36 cellular contexts compared by ENCODE assay signal in the genomic region with DNA sequence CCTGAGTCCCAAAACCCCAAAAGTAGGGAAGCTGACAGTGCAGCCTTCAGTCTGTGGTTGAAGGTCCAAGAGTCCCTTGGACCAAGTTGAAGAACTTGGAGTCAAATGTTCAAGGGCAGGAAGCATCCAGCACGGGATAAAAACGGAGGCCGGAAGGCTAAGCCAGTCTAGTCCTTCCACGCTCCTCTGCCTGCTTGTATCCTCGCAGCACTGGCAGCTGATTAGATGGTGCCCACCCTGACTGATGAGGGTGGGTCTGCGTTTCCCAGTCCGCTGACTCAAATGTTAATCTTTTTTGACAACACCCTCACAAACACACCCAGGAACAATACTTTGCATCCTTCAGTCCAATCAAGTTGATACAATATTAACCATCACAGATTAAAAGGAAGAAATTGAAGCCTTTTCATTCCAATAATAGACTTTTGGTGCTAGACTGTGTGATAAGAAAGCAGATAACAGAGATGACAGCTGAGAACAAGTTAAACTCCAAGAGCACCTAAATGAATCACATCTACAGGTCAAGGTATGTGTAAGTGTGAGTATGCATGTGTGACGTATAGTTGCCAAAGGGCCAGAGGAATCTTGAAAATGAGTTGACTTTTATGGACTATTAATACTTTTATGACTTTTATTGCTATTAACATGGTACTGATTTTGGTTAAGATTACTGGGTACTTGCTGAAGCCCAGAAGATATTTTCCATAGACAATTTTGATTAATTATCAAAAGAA.
"Had no signal": no experiment of that assay in that cellular context is flagged by ENCODE, and none has a peak within 500 bp of the region (broad histone marks: within the 10 kb centered on the region; RNA-seq: fewer than 3 reads in every experiment).

No MANE protein-coding gene starts in this region.

- H3K27ac Mint-ChIP-seq: activated B cell treated with CpG ODN at 0.5 μM for 24 hours; activated CD8-positive, alpha-beta T cell treated with anti-CD3 and anti-CD28 coated beads for 36 hours; activated naive CD8-positive, alpha-beta T cell treated with anti-CD3 and anti-CD28 coated beads, Interleukin-2, amount 50 U/mL, for 24 hours; activated T-helper 17 cell treated with anti-CD3 and anti-CD28 coated beads, Interleukin-2, amount 50 U/mL, for 72 hours; immature natural killer cell; naive B cell; stimulated activated naive B cell treated with anti-CD40 and anti-IgM and Interleukin-4, amounts not matched to agents 10 μg/mL and 1 μg/mL and 100 μg/mL, for 72 hours; T-helper 2 cell treated with Interferon-gamma antibody and Interleukin-4, amounts not matched to agents 5 μg/mL and 100 μg/mL, for 36 hours had no signal

- H3K36me3 ChIP-seq: heart left ventricle, lower lobe of right lung, ovary, prostate gland, sigmoid colon, stomach, suprapubic skin, tibial artery, upper lobe of right lung had no signal

- H3K9me3 Mint-ChIP-seq: activated B cell treated with CpG ODN at 0.5 μM for 24 hours had no signal

- ATAC-seq: activated CD8-positive, alpha-beta T cell treated with anti-CD3 and anti-CD28 coated beads for 36 hours; activated naive CD8-positive, alpha-beta T cell treated with anti-CD3 and anti-CD28 coated beads, Interleukin-2, amount 50 U/mL, for 24 hours; activated T-cell treated with anti-CD3 and anti-CD28 coated beads, Interleukin-2, amount 50 U/mL, for 4 hours; activated T-helper 17 cell treated with anti-CD3 and anti-CD28 coated beads, Interleukin-2, amount 50 U/mL, for 72 hours; esophagus mucosa; heart left ventricle; left lobe of liver; lower lobe of right lung; stimulated activated naive B cell treated with anti-CD40 and anti-IgM and Interleukin-4, amounts not matched to agents 10 μg/mL and 1 μg/mL and 100 μg/mL, for 72 hours; upper lobe of right lung had no signal

- DNase-seq: activated B cell treated with CpG ODN at 0.5 μM for 24 hours; activated CD4-positive, alpha-beta T cell treated with anti-CD3 and anti-CD28 coated beads, Interleukin-2, amount 50 U/mL, for 1 hour; activated CD8-positive, alpha-beta T cell treated with anti-CD3 and anti-CD28 coated beads for 36 hours; activated gamma-delta T cell treated with Interleukin-2 at 50 U/mL for 16 hours; activated naive CD4-positive, alpha-beta T cell treated with anti-CD3 and anti-CD28 coated beads, Interleukin-2, amount 50 U/mL, for 16 hours; activated naive CD8-positive, alpha-beta T cell treated with anti-CD3 and anti-CD28 coated beads, Interleukin-2, amount 50 U/mL, for 24 hours; activated T-cell treated with anti-CD3 and anti-CD28 coated beads, Interleukin-2, amount 50 U/mL, for 4 hours; amygdala; cerebellar nuclear complex; dorsolateral prefrontal cortex; effector memory CD4-positive, alpha-beta T cell; foreskin fibroblast; heart left ventricle; hypothalamus; immature natural killer cell; kidney glomerular epithelial cell; lower lobe of right lung; naive B cell; ovary; retina; sigmoid colon; small intestine; stimulated activated CD4-positive, alpha-beta T cell treated with anti-CD3 and anti-CD28 coated beads, Interleukin-1b, Interleukin-23, amount 100 ng/mL, for 48 hours; stimulated activated CD4-positive, alpha-beta T cell treated with anti-CD3 and anti-CD28 coated beads, Interleukin-4, amount 100 ng/mL, for 4 hours; stimulated activated naive B cell treated with anti-CD40 and anti-IgM and Interleukin-4, amounts not matched to agents 10 μg/mL and 1 μg/mL and 100 μg/mL, for 72 hours; stomach; T-helper 1 cell; tibial artery; upper lobe of right lung had no signal

- H3K27ac ChIP-seq: coronary artery, dorsolateral prefrontal cortex, heart left ventricle, lower lobe of right lung, ovary, prostate gland, sigmoid colon, stomach, suprapubic skin, tibial artery, upper lobe of right lung had no signal

- H3K27me3 ChIP-seq: dorsolateral prefrontal cortex, heart left ventricle, ovary, sigmoid colon, stomach, suprapubic skin, tibial artery, upper lobe of right lung had no signal

- H3K9me3 ChIP-seq: heart left ventricle, lower lobe of right lung, ovary, prostate gland, sigmoid colon, stomach, suprapubic skin, tibial artery, upper lobe of right lung had no signal

- H3K4me1 ChIP-seq: heart left ventricle, lower lobe of right lung, prostate gland, stomach, suprapubic skin, tibial artery, upper lobe of right lung had no signal

- H3K27me3 Mint-ChIP-seq: activated B cell treated with CpG ODN at 0.5 μM for 24 hours; activated CD8-positive, alpha-beta T cell treated with anti-CD3 and anti-CD28 coated beads for 36 hours; activated naive CD8-positive, alpha-beta T cell treated with anti-CD3 and anti-CD28 coated beads, Interleukin-2, amount 50 U/mL, for 24 hours; activated T-helper 17 cell treated with anti-CD3 and anti-CD28 coated beads, Interleukin-2, amount 50 U/mL, for 72 hours; naive B cell; stimulated activated naive B cell treated with anti-CD40 and anti-IgM and Interleukin-4, amounts not matched to agents 10 μg/mL and 1 μg/mL and 100 μg/mL, for 72 hours had no signal

- H3K4me3 Mint-ChIP-seq: activated B cell treated with CpG ODN at 0.5 μM for 24 hours; activated CD8-positive, alpha-beta T cell treated with anti-CD3 and anti-CD28 coated beads for 36 hours; activated naive CD8-positive, alpha-beta T cell treated with anti-CD3 and anti-CD28 coated beads, Interleukin-2, amount 50 U/mL, for 24 hours; activated T-cell treated with anti-CD3 and anti-CD28 coated beads, Interleukin-2, amount 50 U/mL, for 4 hours; activated T-helper 17 cell treated with anti-CD3 and anti-CD28 coated beads, Interleukin-2, amount 50 U/mL, for 72 hours; immature natural killer cell; naive B cell; stimulated activated naive B cell treated with anti-CD40 and anti-IgM and Interleukin-4, amounts not matched to agents 10 μg/mL and 1 μg/mL and 100 μg/mL, for 72 hours; T-helper 2 cell treated with Interferon-gamma antibody and Interleukin-4, amounts not matched to agents 5 μg/mL and 100 μg/mL, for 36 hours had no signal

- H3K36me3 Mint-ChIP-seq: immature natural killer cell; naive B cell; stimulated activated naive B cell treated with anti-CD40 and anti-IgM and Interleukin-4, amounts not matched to agents 10 μg/mL and 1 μg/mL and 100 μg/mL, for 72 hours had no signal

- H3K4me3 ChIP-seq: coronary artery, dorsolateral prefrontal cortex, heart left ventricle, lower lobe of right lung, ovary, prostate gland, sigmoid colon, stomach, suprapubic skin, tibial artery, upper lobe of right lung had no signal

- H3K4me1 Mint-ChIP-seq: activated B cell treated with CpG ODN at 0.5 μM for 24 hours; activated naive CD8-positive, alpha-beta T cell treated with anti-CD3 and anti-CD28 coated beads, Interleukin-2, amount 50 U/mL, for 24 hours; activated T-helper 17 cell treated with anti-CD3 and anti-CD28 coated beads, Interleukin-2, amount 50 U/mL, for 72 hours; immature natural killer cell; naive B cell; stimulated activated naive B cell treated with anti-CD40 and anti-IgM and Interleukin-4, amounts not matched to agents 10 μg/mL and 1 μg/mL and 100 μg/mL, for 72 hours had no signal
